In the genomic region with DNA sequence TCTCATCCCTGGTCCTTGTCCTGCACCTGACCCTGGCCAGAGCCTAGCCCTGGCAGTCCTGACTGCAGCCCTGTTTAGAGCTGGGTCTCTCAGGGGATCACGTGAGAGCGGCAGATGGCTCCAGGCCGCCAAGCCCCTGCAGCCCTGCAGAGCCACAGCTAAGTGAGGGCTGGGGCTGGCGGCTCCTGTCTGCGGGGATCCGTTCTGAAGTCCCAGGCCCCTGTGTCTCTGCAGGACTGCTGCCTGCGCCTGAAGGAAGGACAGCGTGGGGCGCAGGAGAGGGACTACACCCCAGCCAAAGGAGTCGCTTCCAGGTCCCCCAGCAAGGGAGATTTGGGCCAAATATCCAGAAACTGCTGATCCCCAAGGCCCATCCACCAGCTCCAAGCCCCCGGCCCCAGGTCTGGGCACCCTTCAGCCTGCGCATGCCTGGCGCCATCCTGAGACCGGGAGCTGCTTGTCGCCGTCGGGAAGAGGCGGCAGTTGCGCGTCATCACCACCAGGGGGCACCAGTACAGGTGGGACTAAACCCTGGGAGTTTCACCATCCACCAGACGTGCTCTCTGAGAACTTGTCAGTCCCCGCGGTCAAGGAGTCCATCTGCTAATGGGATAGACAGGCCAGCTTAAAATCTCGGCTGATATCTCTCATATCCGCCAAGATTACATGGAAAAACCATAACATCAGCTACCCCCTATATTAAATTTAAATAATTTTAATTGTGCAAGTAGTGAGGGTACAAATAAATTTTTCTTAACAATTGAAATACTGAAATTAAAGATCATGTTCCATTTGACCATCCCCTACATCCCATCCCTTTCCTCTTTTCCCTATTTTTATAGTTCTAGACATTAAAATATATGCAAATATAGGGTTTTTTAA, we compare ENCODE assay signal across 1 cellular context.
TF ChIP-seq lines count a peak whose summit lies in the region.

No MANE protein-coding gene starts in this region.

TF ChIP-seq in K562, 482 proteins besides CTCF, POLR2A, EP300 and RAD21 (continued from another document and continues in another):
- TF ChIP-seq, protein P1, sequence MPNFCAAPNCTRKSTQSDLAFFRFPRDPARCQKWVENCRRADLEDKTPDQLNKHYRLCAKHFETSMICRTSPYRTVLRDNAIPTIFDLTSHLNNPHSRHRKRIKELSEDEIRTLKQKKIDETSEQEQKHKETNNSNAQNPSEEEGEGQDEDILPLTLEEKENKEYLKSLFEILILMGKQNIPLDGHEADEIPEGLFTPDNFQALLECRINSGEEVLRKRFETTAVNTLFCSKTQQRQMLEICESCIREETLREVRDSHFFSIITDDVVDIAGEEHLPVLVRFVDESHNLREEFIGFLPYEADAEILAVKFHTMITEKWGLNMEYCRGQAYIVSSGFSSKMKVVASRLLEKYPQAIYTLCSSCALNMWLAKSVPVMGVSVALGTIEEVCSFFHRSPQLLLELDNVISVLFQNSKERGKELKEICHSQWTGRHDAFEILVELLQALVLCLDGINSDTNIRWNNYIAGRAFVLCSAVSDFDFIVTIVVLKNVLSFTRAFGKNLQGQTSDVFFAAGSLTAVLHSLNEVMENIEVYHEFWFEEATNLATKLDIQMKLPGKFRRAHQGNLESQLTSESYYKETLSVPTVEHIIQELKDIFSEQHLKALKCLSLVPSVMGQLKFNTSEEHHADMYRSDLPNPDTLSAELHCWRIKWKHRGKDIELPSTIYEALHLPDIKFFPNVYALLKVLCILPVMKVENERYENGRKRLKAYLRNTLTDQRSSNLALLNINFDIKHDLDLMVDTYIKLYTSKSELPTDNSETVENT (CRISPR knock-in tag; IDR thresholded peaks at IDR 0.05), result no peak
- TF ChIP-seq, protein P2, sequence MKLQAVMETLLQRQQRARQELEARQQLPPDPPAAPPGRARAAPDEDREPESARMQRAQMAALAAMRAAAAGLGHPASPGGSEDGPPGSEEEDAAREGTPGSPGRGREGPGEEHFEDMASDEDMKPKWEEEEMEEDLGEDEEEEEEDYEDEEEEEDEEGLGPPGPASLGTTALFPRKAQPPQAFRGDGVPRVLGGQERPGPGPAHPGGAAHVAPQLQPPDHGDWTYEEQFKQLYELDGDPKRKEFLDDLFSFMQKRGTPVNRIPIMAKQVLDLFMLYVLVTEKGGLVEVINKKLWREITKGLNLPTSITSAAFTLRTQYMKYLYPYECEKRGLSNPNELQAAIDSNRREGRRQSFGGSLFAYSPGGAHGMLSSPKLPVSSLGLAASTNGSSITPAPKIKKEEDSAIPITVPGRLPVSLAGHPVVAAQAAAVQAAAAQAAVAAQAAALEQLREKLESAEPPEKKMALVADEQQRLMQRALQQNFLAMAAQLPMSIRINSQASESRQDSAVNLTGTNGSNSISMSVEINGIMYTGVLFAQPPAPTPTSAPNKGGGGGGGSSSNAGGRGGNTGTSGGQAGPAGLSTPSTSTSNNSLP (IDR thresholded peaks at IDR 0.05; ENCODE audit: borderline replicate concordance, low read depth, low read length), result no peak
- TF ChIP-seq TRIM28 (IDR thresholded peaks at IDR 0.05) (no peak), SMAD4 (CRISPR knock-in tag; conservative IDR thresholded peaks at IDR 0.05) (0 out of 2 replicates have a peak, but pooled peaks have one; percentile 23), CTBP1 (IDR thresholded peaks at IDR 0.05; ENCODE audit: borderline replicate concordance) (peak; percentile 97), CBX3 (IDR thresholded peaks at IDR 0.05; ENCODE audit: borderline replicate concordance in 1 of 2, low read length in 2 of 2) (peak in 1 of 2 experiments; percentile 45; a peak in 1 of 3 replicates), FOXJ3 (CRISPR knock-in tag; IDR thresholded peaks at IDR 0.05) (no peak), ATF1 (CRISPR knock-in tag; IDR thresholded peaks at IDR 0.05) (peak; percentile 75), ATF1 (tag; IDR thresholded peaks at IDR 0.05) (peak; percentile 63), JUND (IDR thresholded peaks at IDR 0.05; ENCODE audit: borderline replicate concordance, low read depth, low read length) (peak; percentile 47; the same call in 1 of the 2 replicates), JUND (tag; IDR thresholded peaks at IDR 0.05; ENCODE audit: borderline replicate concordance, low read depth, low read length) (no peak; the same call in 2 of the 3 replicates), ELF2 (CRISPR knock-in tag; IDR thresholded peaks at IDR 0.05) (no peak), CBFA2T3 (IDR thresholded peaks at IDR 0.05) (no peak), KDM1A (IDR thresholded peaks at IDR 0.05) (peak in 1 of 2 experiments; percentile 61; a peak in 2 of 4 replicates), U2AF2 (optimal IDR thresholded peaks at IDR 0.05; ENCODE audit: low read depth, low read length) (no peak), SMC3 (conservative IDR thresholded peaks at IDR 0.05; ENCODE audit: insufficient read depth, low read depth, low read length) (peak; percentile 63), SMARCB1 (IDR thresholded peaks at IDR 0.05; ENCODE audit: insufficient read length, low read depth) (no peak), RCOR1 (IDR thresholded peaks at IDR 0.05; ENCODE audit: borderline replicate concordance in 1 of 2, low read depth in 2 of 2, low read length in 2 of 2) (peak; percentile 90 to 97), XRCC5 (IDR thresholded peaks at IDR 0.05; ENCODE audit: low read depth, low read length) (peak; percentile 35; the same call in 1 of the 2 replicates), ZNF717 (CRISPR knock-in tag; IDR thresholded peaks at IDR 0.05) (no peak), ZNF764 (CRISPR knock-in tag; IDR thresholded peaks at IDR 0.05; ENCODE audit: low read depth) (no peak), ZNF778 (CRISPR knock-in tag; IDR thresholded peaks at IDR 0.05) (no peak), ZNF212 (CRISPR knock-in tag; IDR thresholded peaks at IDR 0.05) (no peak), CC2D1A (IDR thresholded peaks at IDR 0.05) (no peak), SUPT5H (IDR thresholded peaks at IDR 0.05) (no peak), CEBPB (tag; IDR thresholded peaks at IDR 0.05) (peak; percentile 68), CBX1 (IDR thresholded peaks at IDR 0.05; ENCODE audit: low read depth) (no peak), RUNX1 (IDR thresholded peaks at IDR 0.05; ENCODE audit: low read depth) (no peak), TEAD4 (IDR thresholded peaks at IDR 0.05; ENCODE audit: low read length) (peak; percentile 25; the same call in 1 of the 2 replicates), TEAD4 (CRISPR knock-in tag; IDR thresholded peaks at IDR 0.05; ENCODE audit: borderline replicate concordance) (no peak), PTTG1 (tag; IDR thresholded peaks at IDR 0.05; ENCODE audit: low read depth) (no peak), ZEB2 (IDR thresholded peaks at IDR 0.05) (peak; percentile 73), RHOXF2B (CRISPR knock-in tag; conservative IDR thresholded peaks at IDR 0.05) (no peak), CREB1 (IDR thresholded peaks at IDR 0.05) (peak; percentile 83), CREB1 (CRISPR knock-in tag; IDR thresholded peaks at IDR 0.05) (peak; percentile 89), CEBPG (CRISPR knock-in tag; IDR thresholded peaks at IDR 0.05) (no peak), CEBPG (tag; conservative IDR thresholded peaks at IDR 0.05 in 1 of 2, IDR thresholded peaks at IDR 0.05 in 1 of 2) (0 out of 4 replicates have a peak, but pooled peaks of 1 of the 2 experiments have one; percentile 22)
- TF ChIP-seq, protein P3, sequence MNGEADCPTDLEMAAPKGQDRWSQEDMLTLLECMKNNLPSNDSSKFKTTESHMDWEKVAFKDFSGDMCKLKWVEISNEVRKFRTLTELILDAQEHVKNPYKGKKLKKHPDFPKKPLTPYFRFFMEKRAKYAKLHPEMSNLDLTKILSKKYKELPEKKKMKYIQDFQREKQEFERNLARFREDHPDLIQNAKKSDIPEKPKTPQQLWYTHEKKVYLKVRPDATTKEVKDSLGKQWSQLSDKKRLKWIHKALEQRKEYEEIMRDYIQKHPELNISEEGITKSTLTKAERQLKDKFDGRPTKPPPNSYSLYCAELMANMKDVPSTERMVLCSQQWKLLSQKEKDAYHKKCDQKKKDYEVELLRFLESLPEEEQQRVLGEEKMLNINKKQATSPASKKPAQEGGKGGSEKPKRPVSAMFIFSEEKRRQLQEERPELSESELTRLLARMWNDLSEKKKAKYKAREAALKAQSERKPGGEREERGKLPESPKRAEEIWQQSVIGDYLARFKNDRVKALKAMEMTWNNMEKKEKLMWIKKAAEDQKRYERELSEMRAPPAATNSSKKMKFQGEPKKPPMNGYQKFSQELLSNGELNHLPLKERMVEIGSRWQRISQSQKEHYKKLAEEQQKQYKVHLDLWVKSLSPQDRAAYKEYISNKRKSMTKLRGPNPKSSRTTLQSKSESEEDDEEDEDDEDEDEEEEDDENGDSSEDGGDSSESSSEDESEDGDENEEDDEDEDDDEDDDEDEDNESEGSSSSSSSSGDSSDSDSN (IDR thresholded peaks at IDR 0.05; ENCODE audit: borderline replicate concordance in 1 of 2, low read depth in 2 of 2, low read length in 2 of 2), result no peak
- TF ChIP-seq, protein P4, sequence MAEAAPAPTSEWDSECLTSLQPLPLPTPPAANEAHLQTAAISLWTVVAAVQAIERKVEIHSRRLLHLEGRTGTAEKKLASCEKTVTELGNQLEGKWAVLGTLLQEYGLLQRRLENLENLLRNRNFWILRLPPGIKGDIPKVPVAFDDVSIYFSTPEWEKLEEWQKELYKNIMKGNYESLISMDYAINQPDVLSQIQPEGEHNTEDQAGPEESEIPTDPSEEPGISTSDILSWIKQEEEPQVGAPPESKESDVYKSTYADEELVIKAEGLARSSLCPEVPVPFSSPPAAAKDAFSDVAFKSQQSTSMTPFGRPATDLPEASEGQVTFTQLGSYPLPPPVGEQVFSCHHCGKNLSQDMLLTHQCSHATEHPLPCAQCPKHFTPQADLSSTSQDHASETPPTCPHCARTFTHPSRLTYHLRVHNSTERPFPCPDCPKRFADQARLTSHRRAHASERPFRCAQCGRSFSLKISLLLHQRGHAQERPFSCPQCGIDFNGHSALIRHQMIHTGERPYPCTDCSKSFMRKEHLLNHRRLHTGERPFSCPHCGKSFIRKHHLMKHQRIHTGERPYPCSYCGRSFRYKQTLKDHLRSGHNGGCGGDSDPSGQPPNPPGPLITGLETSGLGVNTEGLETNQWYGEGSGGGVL (CRISPR knock-in tag; IDR thresholded peaks at IDR 0.05), result no peak
- TF ChIP-seq, protein P5, sequence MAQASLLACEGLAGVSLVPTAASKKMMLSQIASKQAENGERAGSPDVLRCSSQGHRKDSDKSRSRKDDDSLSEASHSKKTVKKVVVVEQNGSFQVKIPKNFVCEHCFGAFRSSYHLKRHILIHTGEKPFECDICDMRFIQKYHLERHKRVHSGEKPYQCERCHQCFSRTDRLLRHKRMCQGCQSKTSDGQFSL (CRISPR knock-in tag; IDR thresholded peaks at IDR 0.05), result no peak
- TF ChIP-seq, protein P5 (tag; IDR thresholded peaks at IDR 0.05), result no peak
- TF ChIP-seq, protein P6, sequence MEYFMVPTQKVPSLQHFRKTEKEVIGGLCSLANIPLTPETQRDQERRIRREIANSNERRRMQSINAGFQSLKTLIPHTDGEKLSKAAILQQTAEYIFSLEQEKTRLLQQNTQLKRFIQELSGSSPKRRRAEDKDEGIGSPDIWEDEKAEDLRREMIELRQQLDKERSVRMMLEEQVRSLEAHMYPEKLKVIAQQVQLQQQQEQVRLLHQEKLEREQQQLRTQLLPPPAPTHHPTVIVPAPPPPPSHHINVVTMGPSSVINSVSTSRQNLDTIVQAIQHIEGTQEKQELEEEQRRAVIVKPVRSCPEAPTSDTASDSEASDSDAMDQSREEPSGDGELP (CRISPR knock-in tag; IDR thresholded peaks at IDR 0.05; ENCODE audit: borderline replicate concordance), result peak; percentile 53; the same call in 1 of the 2 replicates
- TF ChIP-seq, protein P7, sequence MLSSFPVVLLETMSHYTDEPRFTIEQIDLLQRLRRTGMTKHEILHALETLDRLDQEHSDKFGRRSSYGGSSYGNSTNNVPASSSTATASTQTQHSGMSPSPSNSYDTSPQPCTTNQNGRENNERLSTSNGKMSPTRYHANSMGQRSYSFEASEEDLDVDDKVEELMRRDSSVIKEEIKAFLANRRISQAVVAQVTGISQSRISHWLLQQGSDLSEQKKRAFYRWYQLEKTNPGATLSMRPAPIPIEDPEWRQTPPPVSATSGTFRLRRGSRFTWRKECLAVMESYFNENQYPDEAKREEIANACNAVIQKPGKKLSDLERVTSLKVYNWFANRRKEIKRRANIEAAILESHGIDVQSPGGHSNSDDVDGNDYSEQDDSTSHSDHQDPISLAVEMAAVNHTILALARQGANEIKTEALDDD (IDR thresholded peaks at IDR 0.05), result no peak
- TF ChIP-seq, protein P8, sequence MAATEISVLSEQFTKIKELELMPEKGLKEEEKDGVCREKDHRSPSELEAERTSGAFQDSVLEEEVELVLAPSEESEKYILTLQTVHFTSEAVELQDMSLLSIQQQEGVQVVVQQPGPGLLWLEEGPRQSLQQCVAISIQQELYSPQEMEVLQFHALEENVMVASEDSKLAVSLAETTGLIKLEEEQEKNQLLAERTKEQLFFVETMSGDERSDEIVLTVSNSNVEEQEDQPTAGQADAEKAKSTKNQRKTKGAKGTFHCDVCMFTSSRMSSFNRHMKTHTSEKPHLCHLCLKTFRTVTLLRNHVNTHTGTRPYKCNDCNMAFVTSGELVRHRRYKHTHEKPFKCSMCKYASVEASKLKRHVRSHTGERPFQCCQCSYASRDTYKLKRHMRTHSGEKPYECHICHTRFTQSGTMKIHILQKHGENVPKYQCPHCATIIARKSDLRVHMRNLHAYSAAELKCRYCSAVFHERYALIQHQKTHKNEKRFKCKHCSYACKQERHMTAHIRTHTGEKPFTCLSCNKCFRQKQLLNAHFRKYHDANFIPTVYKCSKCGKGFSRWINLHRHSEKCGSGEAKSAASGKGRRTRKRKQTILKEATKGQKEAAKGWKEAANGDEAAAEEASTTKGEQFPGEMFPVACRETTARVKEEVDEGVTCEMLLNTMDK (IDR thresholded peaks at IDR 0.05; ENCODE audit: borderline replicate concordance, insufficient read depth, low read depth, low read length, poor library complexity, severe bottlenecking), result peak; percentile 70
